Comparison of ENCODE assay signal across 1 cellular context in genomic region chr19:34482380-34483250, GRCh38.
TF ChIP-seq lines count a peak whose summit lies in the region.

No MANE protein-coding gene starts in this region.

TF ChIP-seq in SK-N-SH, 30 proteins besides CTCF, POLR2A, EP300 and RAD21:
- TF ChIP-seq FOXM1 (IDR thresholded peaks at IDR 0.05; ENCODE audit: low read depth) (no peak), RFX5 (IDR thresholded peaks at IDR 0.05; ENCODE audit: low read length) (no peak), USF1 (IDR thresholded peaks at IDR 0.05; ENCODE audit: borderline replicate concordance, low read depth) (no peak), TEAD4 (IDR thresholded peaks at IDR 0.05; ENCODE audit: borderline replicate concordance, insufficient read depth) (no peak), NRF1 (IDR thresholded peaks at IDR 0.05; ENCODE audit: low read depth, low read length) (no peak), ELF1 (IDR thresholded peaks at IDR 0.05) (no peak), ZBTB33 (IDR thresholded peaks at IDR 0.05; ENCODE audit: borderline replicate concordance, low read depth) (no peak), SIN3A (IDR thresholded peaks at IDR 0.05; ENCODE audit: borderline replicate concordance, low read depth, low read length) (no peak), NFIC (IDR thresholded peaks at IDR 0.05; ENCODE audit: borderline replicate concordance) (no peak), MEF2A (IDR thresholded peaks at IDR 0.05; ENCODE audit: borderline replicate concordance, low read depth) (no peak), TCF12 (IDR thresholded peaks at IDR 0.05) (no peak), RCOR1 (IDR thresholded peaks at IDR 0.05; ENCODE audit: low read length) (no peak), RXRA (IDR thresholded peaks at IDR 0.05; ENCODE audit: borderline replicate concordance, low read depth) (no peak), CHD2 (IDR thresholded peaks at IDR 0.05; ENCODE audit: low read length, partially characterized antibody) (no peak), USF2 (IDR thresholded peaks at IDR 0.05; ENCODE audit: borderline replicate concordance, low read depth, low read length) (no peak), REST (IDR thresholded peaks at IDR 0.05; ENCODE audit: low read depth, low read length) (no peak), JUND (IDR thresholded peaks at IDR 0.05) (no peak), MAX (IDR thresholded peaks at IDR 0.05; ENCODE audit: low read depth) (no peak), MXI1 (IDR thresholded peaks at IDR 0.05; ENCODE audit: low read depth, low read length) (no peak), IRF3 (IDR thresholded peaks at IDR 0.05; ENCODE audit: low read depth, low read length) (no peak)
